In the genomic region with DNA sequence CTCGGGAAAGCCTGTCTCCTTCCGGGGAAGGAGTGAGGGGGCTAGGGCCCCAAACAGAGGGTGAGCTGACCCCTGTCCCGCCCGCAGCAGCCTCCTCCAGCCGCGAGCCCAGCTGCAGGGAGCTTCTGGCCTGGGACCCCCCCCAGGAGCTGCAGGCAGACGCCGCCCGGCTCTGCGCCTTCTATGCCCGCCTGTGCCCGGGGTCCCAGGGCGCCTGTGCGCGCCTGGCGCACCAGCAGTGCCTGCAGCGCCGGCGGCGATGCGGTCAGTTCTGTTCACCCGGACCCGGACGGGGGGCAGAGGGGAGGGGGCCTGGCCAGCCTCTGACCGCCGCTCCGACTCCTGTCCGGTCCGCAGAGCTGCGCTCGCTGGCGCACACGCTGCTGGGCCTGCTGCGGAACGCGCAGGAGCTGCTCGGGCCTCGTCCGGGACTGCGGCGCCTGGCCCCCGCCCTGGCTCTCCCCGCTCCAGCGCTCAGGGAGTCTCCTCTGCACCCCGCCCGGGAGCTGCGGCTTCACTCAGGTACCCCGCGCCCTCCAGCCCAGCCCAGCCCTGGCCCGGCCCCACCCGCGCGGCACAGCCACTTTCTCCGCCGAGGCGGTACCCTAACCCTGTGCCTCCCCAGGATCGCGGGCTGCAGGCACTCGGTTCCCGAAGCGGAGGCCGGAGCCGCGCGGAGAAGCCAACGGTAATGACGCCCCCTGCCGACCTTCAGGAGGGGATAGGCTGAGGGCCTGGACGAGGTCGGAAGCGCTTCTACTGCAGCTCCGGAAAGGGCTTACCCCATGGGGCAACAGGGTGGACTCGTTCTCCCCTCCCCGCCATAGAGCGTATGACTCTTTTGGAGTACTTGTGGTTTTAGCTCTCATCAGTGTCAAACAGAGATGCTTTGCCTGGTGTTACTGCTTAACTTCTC, we compare ENCODE assay signal across 2 cellular contexts.
A peak's percentile ranks its signal among the peaks of the same experiment; 100 is the strongest.
TF ChIP-seq lines count a peak whose summit lies in the region.

No MANE protein-coding gene starts in this region.

TF ChIP-seq in SK-N-SH, 30 proteins besides CTCF, POLR2A, EP300 and RAD21:
- TF ChIP-seq FOXM1 (IDR thresholded peaks at IDR 0.05; ENCODE audit: low read depth) (no peak), FOSL2 (IDR thresholded peaks at IDR 0.05; ENCODE audit: borderline replicate concordance, low read depth) (no peak), TEAD4 (IDR thresholded peaks at IDR 0.05; ENCODE audit: borderline replicate concordance, insufficient read depth) (no peak), ELF1 (IDR thresholded peaks at IDR 0.05) (no peak), MXI1 (IDR thresholded peaks at IDR 0.05; ENCODE audit: low read depth, low read length) (no peak), EZH2phosphoT487 (IDR thresholded peaks at IDR 0.05; ENCODE audit: borderline replicate concordance, low read depth) (no peak), TAF1 (IDR thresholded peaks at IDR 0.05; ENCODE audit: borderline replicate concordance, low read depth, low read length) (no peak), TCF12 (IDR thresholded peaks at IDR 0.05) (no peak), POLR2AphosphoS5 (IDR thresholded peaks at IDR 0.05; ENCODE audit: low read depth, low read length) (no peak), NRF1 (IDR thresholded peaks at IDR 0.05; ENCODE audit: low read depth, low read length) (no peak), CHD2 (IDR thresholded peaks at IDR 0.05; ENCODE audit: low read length, partially characterized antibody) (no peak), MEF2A (IDR thresholded peaks at IDR 0.05; ENCODE audit: borderline replicate concordance, low read depth) (no peak), SIN3A (IDR thresholded peaks at IDR 0.05; ENCODE audit: borderline replicate concordance, low read depth, low read length) (no peak)
- TF ChIP-seq, protein P1, sequence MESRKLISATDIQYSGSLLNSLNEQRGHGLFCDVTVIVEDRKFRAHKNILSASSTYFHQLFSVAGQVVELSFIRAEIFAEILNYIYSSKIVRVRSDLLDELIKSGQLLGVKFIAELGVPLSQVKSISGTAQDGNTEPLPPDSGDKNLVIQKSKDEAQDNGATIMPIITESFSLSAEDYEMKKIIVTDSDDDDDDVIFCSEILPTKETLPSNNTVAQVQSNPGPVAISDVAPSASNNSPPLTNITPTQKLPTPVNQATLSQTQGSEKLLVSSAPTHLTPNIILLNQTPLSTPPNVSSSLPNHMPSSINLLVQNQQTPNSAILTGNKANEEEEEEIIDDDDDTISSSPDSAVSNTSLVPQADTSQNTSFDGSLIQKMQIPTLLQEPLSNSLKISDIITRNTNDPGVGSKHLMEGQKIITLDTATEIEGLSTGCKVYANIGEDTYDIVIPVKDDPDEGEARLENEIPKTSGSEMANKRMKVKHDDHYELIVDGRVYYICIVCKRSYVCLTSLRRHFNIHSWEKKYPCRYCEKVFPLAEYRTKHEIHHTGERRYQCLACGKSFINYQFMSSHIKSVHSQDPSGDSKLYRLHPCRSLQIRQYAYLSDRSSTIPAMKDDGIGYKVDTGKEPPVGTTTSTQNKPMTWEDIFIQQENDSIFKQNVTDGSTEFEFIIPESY (IDR thresholded peaks at IDR 0.05; ENCODE audit: borderline replicate concordance, low read depth): no peak
- TF ChIP-seq, protein P2, sequence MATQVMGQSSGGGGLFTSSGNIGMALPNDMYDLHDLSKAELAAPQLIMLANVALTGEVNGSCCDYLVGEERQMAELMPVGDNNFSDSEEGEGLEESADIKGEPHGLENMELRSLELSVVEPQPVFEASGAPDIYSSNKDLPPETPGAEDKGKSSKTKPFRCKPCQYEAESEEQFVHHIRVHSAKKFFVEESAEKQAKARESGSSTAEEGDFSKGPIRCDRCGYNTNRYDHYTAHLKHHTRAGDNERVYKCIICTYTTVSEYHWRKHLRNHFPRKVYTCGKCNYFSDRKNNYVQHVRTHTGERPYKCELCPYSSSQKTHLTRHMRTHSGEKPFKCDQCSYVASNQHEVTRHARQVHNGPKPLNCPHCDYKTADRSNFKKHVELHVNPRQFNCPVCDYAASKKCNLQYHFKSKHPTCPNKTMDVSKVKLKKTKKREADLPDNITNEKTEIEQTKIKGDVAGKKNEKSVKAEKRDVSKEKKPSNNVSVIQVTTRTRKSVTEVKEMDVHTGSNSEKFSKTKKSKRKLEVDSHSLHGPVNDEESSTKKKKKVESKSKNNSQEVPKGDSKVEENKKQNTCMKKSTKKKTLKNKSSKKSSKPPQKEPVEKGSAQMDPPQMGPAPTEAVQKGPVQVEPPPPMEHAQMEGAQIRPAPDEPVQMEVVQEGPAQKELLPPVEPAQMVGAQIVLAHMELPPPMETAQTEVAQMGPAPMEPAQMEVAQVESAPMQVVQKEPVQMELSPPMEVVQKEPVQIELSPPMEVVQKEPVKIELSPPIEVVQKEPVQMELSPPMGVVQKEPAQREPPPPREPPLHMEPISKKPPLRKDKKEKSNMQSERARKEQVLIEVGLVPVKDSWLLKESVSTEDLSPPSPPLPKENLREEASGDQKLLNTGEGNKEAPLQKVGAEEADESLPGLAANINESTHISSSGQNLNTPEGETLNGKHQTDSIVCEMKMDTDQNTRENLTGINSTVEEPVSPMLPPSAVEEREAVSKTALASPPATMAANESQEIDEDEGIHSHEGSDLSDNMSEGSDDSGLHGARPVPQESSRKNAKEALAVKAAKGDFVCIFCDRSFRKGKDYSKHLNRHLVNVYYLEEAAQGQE (IDR thresholded peaks at IDR 0.05; ENCODE audit: low read depth, low read length): no peak
- TF ChIP-seq, protein P3, sequence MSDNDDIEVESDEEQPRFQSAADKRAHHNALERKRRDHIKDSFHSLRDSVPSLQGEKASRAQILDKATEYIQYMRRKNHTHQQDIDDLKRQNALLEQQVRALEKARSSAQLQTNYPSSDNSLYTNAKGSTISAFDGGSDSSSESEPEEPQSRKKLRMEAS (IDR thresholded peaks at IDR 0.05; ENCODE audit: low read depth): no peak
- TF ChIP-seq, protein P4, sequence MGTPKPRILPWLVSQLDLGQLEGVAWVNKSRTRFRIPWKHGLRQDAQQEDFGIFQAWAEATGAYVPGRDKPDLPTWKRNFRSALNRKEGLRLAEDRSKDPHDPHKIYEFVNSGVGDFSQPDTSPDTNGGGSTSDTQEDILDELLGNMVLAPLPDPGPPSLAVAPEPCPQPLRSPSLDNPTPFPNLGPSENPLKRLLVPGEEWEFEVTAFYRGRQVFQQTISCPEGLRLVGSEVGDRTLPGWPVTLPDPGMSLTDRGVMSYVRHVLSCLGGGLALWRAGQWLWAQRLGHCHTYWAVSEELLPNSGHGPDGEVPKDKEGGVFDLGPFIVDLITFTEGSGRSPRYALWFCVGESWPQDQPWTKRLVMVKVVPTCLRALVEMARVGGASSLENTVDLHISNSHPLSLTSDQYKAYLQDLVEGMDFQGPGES (IDR thresholded peaks at IDR 0.05; ENCODE audit: low read depth, low read length): no peak
- TF ChIP-seq, protein P5, sequence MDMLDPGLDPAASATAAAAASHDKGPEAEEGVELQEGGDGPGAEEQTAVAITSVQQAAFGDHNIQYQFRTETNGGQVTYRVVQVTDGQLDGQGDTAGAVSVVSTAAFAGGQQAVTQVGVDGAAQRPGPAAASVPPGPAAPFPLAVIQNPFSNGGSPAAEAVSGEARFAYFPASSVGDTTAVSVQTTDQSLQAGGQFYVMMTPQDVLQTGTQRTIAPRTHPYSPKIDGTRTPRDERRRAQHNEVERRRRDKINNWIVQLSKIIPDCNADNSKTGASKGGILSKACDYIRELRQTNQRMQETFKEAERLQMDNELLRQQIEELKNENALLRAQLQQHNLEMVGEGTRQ (IDR thresholded peaks at IDR 0.05; ENCODE audit: borderline replicate concordance, low read depth, low read length): no peak

TF ChIP-seq in endothelial cell of umbilical vein, 7 proteins besides CTCF, POLR2A, EP300 and RAD21:
- TF ChIP-seq JUN (IDR thresholded peaks at IDR 0.05; ENCODE audit: borderline replicate concordance, insufficient read depth, insufficient read length, low read depth): no peak
- peak; percentile 80 for TF ChIP-seq EZH2 (IDR thresholded peaks at IDR 0.05; ENCODE audit: borderline replicate concordance, low read depth, low read length, severe bottlenecking)
